ENCODE assay signal across 8 cellular contexts in genomic region chr7:148543-148931, GRCh38. TPM values are rescaled to one million over a fixed set of nuclear protein-coding genes. Genes with fewer than 3 reads are reported as not detected.
DNase-seq lines count a peak whose midpoint lies in the region; ATAC-seq and FAIRE-seq lines count a peak whose summit lies in the region.

No MANE protein-coding gene starts in this region.

- no peaks in the 10 kb centered on the region for H3K9me3 Mint-ChIP-seq in activated naive CD8-positive, alpha-beta T cell treated with anti-CD3 and anti-CD28 coated beads, Interleukin-2, amount 10 ng/mL, durations not matched to agents 7 days and 5 days

- POLR2A ChIA-PET in activated naive CD8-positive, alpha-beta T cell treated with anti-CD3 and anti-CD28 coated beads, Interleukin-2, amount 10 ng/mL, durations not matched to agents 7 days and 5 days (lab: Charles Lee) = no interaction called here

- peak overlapping the region; percentile 93 for H3K4me3 Mint-ChIP-seq in activated naive CD8-positive, alpha-beta T cell treated with anti-CD3 and anti-CD28 coated beads, Interleukin-2, amount 10 ng/mL, durations not matched to agents 7 days and 5 days

- H3K9ac ChIP-seq in subcutaneous abdominal adipose tissue (ENCODE audit: low read length in 5 of 5) = peak overlapping the region; percentile 38 to 88 (median 75)

- no peaks in the 10 kb centered on the region for H3K27me3 Mint-ChIP-seq in activated naive CD8-positive, alpha-beta T cell treated with anti-CD3 and anti-CD28 coated beads, Interleukin-2, amount 10 ng/mL, durations not matched to agents 7 days and 5 days

- DNase-seq in NCI-H1417 (lab: John Stamatoyannopoulos, UW) = peak in 2 of 3 experiments; percentile 9 to 63
- no peak for DNase-seq in NCI-H1417 treated with DMSO at 0.1 percent for 48 hours (lab: John Stamatoyannopoulos, UW)
- DNase-seq in activated naive CD8-positive, alpha-beta T cell treated with anti-CD3 and anti-CD28 coated beads, Interleukin-2, amount 10 ng/mL, durations not matched to agents 7 days and 5 days = no peak
- no peak for DNase-seq in AML-193 (lab: John Stamatoyannopoulos, UW)
- DNase-seq in NCI-H2107 treated with DMSO at 0.1 percent for 48 hours (lab: John Stamatoyannopoulos, UW; ENCODE audit: unreplicated experiment) = no peak
- no peak for DNase-seq in OCI-M2 (lab: John Stamatoyannopoulos, UW; ENCODE audit: unreplicated experiment)

- H3K36me3 Mint-ChIP-seq in activated naive CD8-positive, alpha-beta T cell treated with anti-CD3 and anti-CD28 coated beads, Interleukin-2, amount 10 ng/mL, durations not matched to agents 7 days and 5 days = peaks cover 5% of the 10 kb centered on the region

- H3K4me1 Mint-ChIP-seq in activated naive CD8-positive, alpha-beta T cell treated with anti-CD3 and anti-CD28 coated beads, Interleukin-2, amount 10 ng/mL, durations not matched to agents 7 days and 5 days = peaks cover 11% of the 10 kb centered on the region

- peak overlapping the region; percentile 49 to 80 (median 69) for H3K4me3 ChIP-seq in subcutaneous abdominal adipose tissue (ENCODE audit: low read depth in 1 of 5, low read length in 5 of 5)

- peak overlapping the region; percentile 97 for H3K27ac Mint-ChIP-seq in activated naive CD8-positive, alpha-beta T cell treated with anti-CD3 and anti-CD28 coated beads, Interleukin-2, amount 10 ng/mL, durations not matched to agents 7 days and 5 days

- no peaks in the 10 kb centered on the region for H3K27me3 ChIP-seq in subcutaneous abdominal adipose tissue (ENCODE audit: control insufficient read depth in 5 of 5, insufficient read depth in 4 of 5, low read length in 5 of 5)

- H3K36me3 ChIP-seq in subcutaneous abdominal adipose tissue (ENCODE audit: control insufficient read depth in 5 of 5, insufficient read depth in 5 of 5, low read length in 5 of 5) = peaks cover 0 to 5% (median 0%) of the 10 kb centered on the region in 5 donors

- ATAC-seq in activated naive CD8-positive, alpha-beta T cell treated with anti-CD3 and anti-CD28 coated beads, Interleukin-2, amount 10 ng/mL, durations not matched to agents 7 days and 5 days (ENCODE audit: low read depth) = no peak

- H3K4me1 ChIP-seq in subcutaneous abdominal adipose tissue (ENCODE audit: control insufficient read depth in 5 of 5, insufficient read depth in 5 of 5, low read length in 5 of 5) = peaks cover 0 to 30% (median 22%) of the 10 kb centered on the region in 5 donors

- H3K9me3 ChIP-seq in subcutaneous abdominal adipose tissue (ENCODE audit: control insufficient read depth in 5 of 5, low read length in 5 of 5) = no peaks in the 10 kb centered on the region

- peak; percentile 83 for FAIRE-seq in islet of Langerhans (lab: Jason Lieb, UNC)

- H3K27ac ChIP-seq in subcutaneous abdominal adipose tissue (ENCODE audit: low read depth, low read length) = peak overlapping the region; percentile 89

RNA-seq across cellular contexts. Expression of gene FAM20C, which starts 43.8 kb away (rescaled TPM):
- 1 to 10 TPM; 2.6 to 4.1 TPM for total RNA-seq in activated naive CD8-positive, alpha-beta T cell treated with anti-CD3 and anti-CD28 coated beads, Interleukin-2, amount 10 ng/mL, durations not matched to agents 7 days and 5 days

Comparison
In these comparisons a context has a peak if more than half of its experiments do, and no peak if none do; other contexts are left out.
1. DNase-seq: peak in NCI-H1417 (2 of 3); none in NCI-H1417 treated with DMSO at 0.1 percent for 48 hours (single experiment), activated naive CD8-positive, alpha-beta T cell treated with anti-CD3 and anti-CD28 coated beads, Interleukin-2, amount 10 ng/mL, durations not matched to agents 7 days and 5 days (single experiment), AML-193 (0 of 2), NCI-H2107 treated with DMSO at 0.1 percent for 48 hours (single experiment) and OCI-M2 (single experiment).